Comparison of ENCODE assay signal across 1 cellular context in genomic region chr1:9767964-9768668, GRCh38.
TF ChIP-seq lines count a peak whose summit lies in the region.

No MANE protein-coding gene starts in this region.

TF ChIP-seq in GM23338, 12 proteins besides CTCF, POLR2A, EP300 and RAD21 (continued from another document):
- TF ChIP-seq, protein P1, sequence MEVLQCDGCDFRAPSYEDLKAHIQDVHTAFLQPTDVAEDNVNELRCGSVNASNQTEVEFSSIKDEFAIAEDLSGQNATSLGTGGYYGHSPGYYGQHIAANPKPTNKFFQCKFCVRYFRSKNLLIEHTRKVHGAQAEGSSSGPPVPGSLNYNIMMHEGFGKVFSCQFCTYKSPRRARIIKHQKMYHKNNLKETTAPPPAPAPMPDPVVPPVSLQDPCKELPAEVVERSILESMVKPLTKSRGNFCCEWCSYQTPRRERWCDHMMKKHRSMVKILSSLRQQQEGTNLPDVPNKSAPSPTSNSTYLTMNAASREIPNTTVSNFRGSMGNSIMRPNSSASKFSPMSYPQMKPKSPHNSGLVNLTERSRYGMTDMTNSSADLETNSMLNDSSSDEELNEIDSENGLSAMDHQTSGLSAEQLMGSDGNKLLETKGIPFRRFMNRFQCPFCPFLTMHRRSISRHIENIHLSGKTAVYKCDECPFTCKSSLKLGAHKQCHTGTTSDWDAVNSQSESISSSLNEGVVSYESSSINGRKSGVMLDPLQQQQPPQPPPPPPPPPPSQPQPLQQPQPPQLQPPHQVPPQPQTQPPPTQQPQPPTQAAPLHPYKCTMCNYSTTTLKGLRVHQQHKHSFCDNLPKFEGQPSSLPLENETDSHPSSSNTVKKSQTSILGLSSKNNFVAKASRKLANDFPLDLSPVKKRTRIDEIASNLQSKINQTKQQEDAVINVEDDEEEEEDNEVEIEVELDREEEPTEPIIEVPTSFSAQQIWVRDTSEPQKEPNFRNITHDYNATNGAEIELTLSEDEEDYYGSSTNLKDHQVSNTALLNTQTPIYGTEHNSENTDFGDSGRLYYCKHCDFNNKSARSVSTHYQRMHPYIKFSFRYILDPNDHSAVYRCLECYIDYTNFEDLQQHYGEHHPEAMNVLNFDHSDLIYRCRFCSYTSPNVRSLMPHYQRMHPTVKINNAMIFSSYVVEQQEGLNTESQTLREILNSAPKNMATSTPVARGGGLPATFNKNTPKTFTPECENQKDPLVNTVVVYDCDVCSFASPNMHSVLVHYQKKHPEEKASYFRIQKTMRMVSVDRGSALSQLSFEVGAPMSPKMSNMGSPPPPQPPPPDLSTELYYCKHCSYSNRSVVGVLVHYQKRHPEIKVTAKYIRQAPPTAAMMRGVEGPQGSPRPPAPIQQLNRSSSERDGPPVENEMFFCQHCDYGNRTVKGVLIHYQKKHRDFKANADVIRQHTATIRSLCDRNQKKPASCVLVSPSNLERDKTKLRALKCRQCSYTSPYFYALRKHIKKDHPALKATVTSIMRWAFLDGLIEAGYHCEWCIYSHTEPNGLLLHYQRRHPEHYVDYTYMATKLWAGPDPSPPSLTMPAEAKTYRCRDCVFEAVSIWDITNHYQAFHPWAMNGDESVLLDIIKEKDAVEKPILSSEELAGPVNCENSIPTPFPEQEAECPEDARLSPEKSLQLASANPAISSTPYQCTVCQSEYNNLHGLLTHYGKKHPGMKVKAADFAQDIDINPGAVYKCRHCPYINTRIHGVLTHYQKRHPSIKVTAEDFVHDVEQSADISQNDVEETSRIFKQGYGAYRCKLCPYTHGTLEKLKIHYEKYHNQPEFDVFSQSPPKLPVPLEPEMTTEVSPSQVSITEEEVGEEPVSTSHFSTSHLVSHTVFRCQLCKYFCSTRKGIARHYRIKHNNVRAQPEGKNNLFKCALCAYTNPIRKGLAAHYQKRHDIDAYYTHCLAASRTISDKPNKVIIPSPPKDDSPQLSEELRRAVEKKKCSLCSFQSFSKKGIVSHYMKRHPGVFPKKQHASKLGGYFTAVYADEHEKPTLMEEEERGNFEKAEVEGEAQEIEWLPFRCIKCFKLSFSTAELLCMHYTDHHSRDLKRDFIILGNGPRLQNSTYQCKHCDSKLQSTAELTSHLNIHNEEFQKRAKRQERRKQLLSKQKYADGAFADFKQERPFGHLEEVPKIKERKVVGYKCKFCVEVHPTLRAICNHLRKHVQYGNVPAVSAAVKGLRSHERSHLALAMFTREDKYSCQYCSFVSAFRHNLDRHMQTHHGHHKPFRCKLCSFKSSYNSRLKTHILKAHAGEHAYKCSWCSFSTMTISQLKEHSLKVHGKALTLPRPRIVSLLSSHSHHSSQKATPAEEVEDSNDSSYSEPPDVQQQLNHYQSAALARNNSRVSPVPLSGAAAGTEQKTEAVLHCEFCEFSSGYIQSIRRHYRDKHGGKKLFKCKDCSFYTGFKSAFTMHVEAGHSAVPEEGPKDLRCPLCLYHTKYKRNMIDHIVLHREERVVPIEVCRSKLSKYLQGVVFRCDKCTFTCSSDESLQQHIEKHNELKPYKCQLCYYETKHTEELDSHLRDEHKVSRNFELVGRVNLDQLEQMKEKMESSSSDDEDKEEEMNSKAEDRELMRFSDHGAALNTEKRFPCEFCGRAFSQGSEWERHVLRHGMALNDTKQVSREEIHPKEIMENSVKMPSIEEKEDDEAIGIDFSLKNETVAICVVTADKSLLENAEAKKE (CRISPR knock-in tag; IDR thresholded peaks at IDR 0.05) = no peak
- TF ChIP-seq POLR2AphosphoS5 (IDR thresholded peaks at IDR 0.05; ENCODE audit: low read depth) = no peak
